14 cellular contexts compared by ENCODE assay signal in genomic region chr5:103498800-103499199, GRCh38.
"Had no signal": no experiment of that assay in that cellular context is flagged by ENCODE, and none has a peak within 500 bp of the region (broad histone marks: within the 10 kb centered on the region; RNA-seq: fewer than 3 reads in every experiment).

No MANE protein-coding gene starts in this region.

- H3K27ac ChIP-seq: breast epithelium, left lung, prostate gland, right lobe of liver had no signal

- H3K9me3 Mint-ChIP-seq: activated T-helper 1 cell treated with anti-CD3 and anti-CD28 coated beads, Interleukin-12 subunit alpha, Interleukin-12 subunit beta, Interleukin-2, Interleukin-4 antibody, amounts not matched to agents 30 ng/mL and 10 ng/mL and 1 ng/mL, durations not matched to agents 14 hours and 24 hours and 36 hours; memory B cell; stimulated activated naive CD8-positive, alpha-beta T cell treated with anti-CD3 and anti-CD28 coated beads, Interleukin-15, Interleukin-2, amounts not matched to agents 100 ng/mL and 50 ng/mL, for 24 hours; type B pancreatic cell had no signal

- H3K27ac Mint-ChIP-seq: activated T-helper 1 cell treated with anti-CD3 and anti-CD28 coated beads, Interleukin-12 subunit alpha, Interleukin-12 subunit beta, Interleukin-2, Interleukin-4 antibody, amounts not matched to agents 30 ng/mL and 10 ng/mL and 1 ng/mL, durations not matched to agents 14 hours and 24 hours and 36 hours; memory B cell; stimulated activated naive CD8-positive, alpha-beta T cell treated with anti-CD3 and anti-CD28 coated beads, Interleukin-15, Interleukin-2, amounts not matched to agents 100 ng/mL and 50 ng/mL, for 24 hours; type B pancreatic cell had no signal

- H3K4me3 ChIP-seq: breast epithelium, heart right ventricle, left lung, prostate gland, right lobe of liver had no signal

- ATAC-seq: left lung; naive thymus-derived CD8-positive, alpha-beta T cell; right lobe of liver had no signal

- H3K4me3 Mint-ChIP-seq: activated T-helper 1 cell treated with anti-CD3 and anti-CD28 coated beads, Interleukin-12 subunit alpha, Interleukin-12 subunit beta, Interleukin-2, Interleukin-4 antibody, amounts not matched to agents 30 ng/mL and 10 ng/mL and 1 ng/mL, durations not matched to agents 14 hours and 24 hours and 36 hours; memory B cell; naive thymus-derived CD8-positive, alpha-beta T cell; stimulated activated naive CD8-positive, alpha-beta T cell treated with anti-CD3 and anti-CD28 coated beads, Interleukin-15, Interleukin-2, amounts not matched to agents 100 ng/mL and 50 ng/mL, for 24 hours; type B pancreatic cell had no signal

- DNase-seq: activated naive CD4-positive, alpha-beta T cell treated with Interleukin-2 at 50 U/mL for 16 hours; dermis blood vessel endothelial cell; heart right ventricle; kidney; left lung; naive thymus-derived CD8-positive, alpha-beta T cell; occipital lobe; right lobe of liver had no signal

- H3K27me3 Mint-ChIP-seq: type B pancreatic cell had no signal

- H3K9me3 ChIP-seq: left lung, prostate gland, right lobe of liver had no signal

- H3K4me1 ChIP-seq: breast epithelium, left lung, prostate gland, right lobe of liver had no signal

- H3K4me1 Mint-ChIP-seq: memory B cell had no signal

- H3K36me3 Mint-ChIP-seq: memory B cell; naive thymus-derived CD8-positive, alpha-beta T cell; type B pancreatic cell had no signal

- H3K36me3 ChIP-seq: breast epithelium, heart right ventricle, left lung, prostate gland, right lobe of liver had no signal

- H3K27me3 ChIP-seq: breast epithelium, heart right ventricle, left lung, right lobe of liver had no signal
